15 cellular contexts compared by ENCODE assay signal in genomic region chr9:32502459-32502858, GRCh38. TPM values are rescaled to one million over a fixed set of nuclear protein-coding genes. Genes with fewer than 3 reads are reported as not detected.
DNase-seq lines count a peak whose midpoint lies in the region; ATAC-seq and TF ChIP-seq lines count a peak whose summit lies in the region.
"Had no signal": no experiment of that assay in that cellular context is flagged by ENCODE, and none has a peak within 500 bp of the region (broad histone marks: within the 10 kb centered on the region; RNA-seq: fewer than 3 reads in every experiment).

No MANE protein-coding gene starts in this region.

- H2AFZ ChIP-seq in mammary epithelial cell (ENCODE audit: low read depth, low read length) = peak overlapping the region; percentile 23
- H2AFZ ChIP-seq: parathyroid adenoma had no signal

- no peak for TF ChIP-seq POLR2A in transverse colon (IDR thresholded peaks at IDR 0.05)

- in situ Hi-C loops in mammary epithelial cell (cut with MboI; ENCODE audit: low sequenced_read_pairs in 2 of 2) (no loop called here), transverse colon (cut with MboI; ENCODE audit: low pct_ligation_motif_present in 1 of 4, low pct_unique_long_range_greater_than_20kb in 1 of 4, low sequenced_read_pairs in 3 of 4) (no loop called here)

- H3K4me1 ChIP-seq in mammary epithelial cell (ENCODE audit: insufficient read depth, low read length) = peaks cover 29% of the 10 kb centered on the region
- H3K4me1 ChIP-seq in transverse colon = no peaks in the 10 kb centered on the region
- peaks cover 0 to 3% of the 10 kb centered on the region in 2 donors for H3K4me1 ChIP-seq in naive thymus-derived CD4-positive, alpha-beta T cell (ENCODE audit: control insufficient read depth in 2 of 2, insufficient read depth in 2 of 2, low read length in 2 of 2)
- H3K4me1 ChIP-seq: gastroesophageal sphincter, parathyroid adenoma had no signal

- H3K4me3 ChIP-seq in mammary epithelial cell (replicated peaks in 1 of 3; ENCODE audit: insufficient read depth in 1 of 3, low read depth in 2 of 3, low read length in 3 of 3) = no peak overlapping the region
- no peak overlapping the region for H3K4me3 ChIP-seq in transverse colon
- no peak overlapping the region for H3K4me3 ChIP-seq in naive thymus-derived CD4-positive, alpha-beta T cell (ENCODE audit: low read length)
- H3K4me3 ChIP-seq: gastroesophageal sphincter had no signal

- H4K20me1 ChIP-seq in mammary epithelial cell (ENCODE audit: insufficient read depth, low read length) = no peaks in the 10 kb centered on the region

- WGBS in mammary epithelial cell (ENCODE audit: low coverage, missing lambda C conversion rate) = 3% methylated on average over 4 of the region's 4 CpGs
- 33 to 90% methylated on average over 1 to 3 of the region's 4 CpGs for WGBS in transverse colon (ENCODE audit: low coverage in 1 of 2), 2 donors

- H3K4me1 Mint-ChIP-seq in IgD-negative memory B cell = peaks cover 0 to 3% (median 0%) of the 10 kb centered on the region in 3 donors
- peaks cover 22 to 50% of the 10 kb centered on the region in 2 donors for H3K4me1 Mint-ChIP-seq in immature natural killer cell
- H3K4me1 Mint-ChIP-seq in naive thymus-derived CD4-positive, alpha-beta T cell = peaks cover 0 to 24% (median 11%) of the 10 kb centered on the region in 7 donors

- CTCF ChIA-PET in mammary epithelial cell (lab: Charles Lee; ENCODE audit: low non-redundant PET) = no interaction called here
- CTCF ChIA-PET in naive thymus-derived CD4-positive, alpha-beta T cell (lab: Charles Lee) = interaction anchor here (1.0 kb wide), 1 partner anchor 123 kb away, joined by 3 read pairs; no protein-coding TSS in a partner anchor

- TF ChIP-seq CTCF in mammary epithelial cell (conservative IDR thresholded peaks at IDR 0.05 in 1 of 2, IDR thresholded peaks at IDR 0.05 in 1 of 2; ENCODE audit: extremely low read depth in 1 of 2, insufficient read depth in 1 of 2, low read depth in 1 of 2, low read length in 2 of 2) (no peak), transverse colon (IDR thresholded peaks at IDR 0.05) (no peak)

- H3K36me3 ChIP-seq in mammary epithelial cell (ENCODE audit: insufficient read depth, low read length) (no peaks in the 10 kb centered on the region), transverse colon (peaks cover 0 to 10% (median 0%) of the 10 kb centered on the region in 4 donors)
- H3K36me3 ChIP-seq in naive thymus-derived CD4-positive, alpha-beta T cell (ENCODE audit: control insufficient read depth in 2 of 3, insufficient read depth in 3 of 3, low read length in 3 of 3) = peaks cover 6 to 29% (median 12%) of the 10 kb centered on the region in 3 experiments

- peak overlapping the region in 2 of 3 donors; percentile 43 to 60 for H3K27ac Mint-ChIP-seq in IgD-negative memory B cell
- H3K27ac Mint-ChIP-seq in immature natural killer cell = peak overlapping the region in 4 of 6 donors; percentile 9 to 70 (median 36)
- H3K27ac Mint-ChIP-seq in naive thymus-derived CD4-positive, alpha-beta T cell = peak overlapping the region in 4 of 9 donors; percentile 23 to 81 (median 47)

- TF ChIP-seq EP300 in transverse colon (IDR thresholded peaks at IDR 0.05; ENCODE audit: low read depth) = no peak

- intact Hi-C loops in mammary epithelial cell (cut with micrococcal nuclease) = no loop called here
- intact Hi-C loops in transverse colon (cut with DNase I; ENCODE audit: low total_unique reads) = no loop called here
- intact Hi-C loops in naive thymus-derived CD4-positive, alpha-beta T cell (cut with micrococcal nuclease) = no loop called here

- dilution Hi-C loops in mammary epithelial cell (cut with HindIII; ENCODE audit: low sequenced_read_pairs) = no loop called here

- peaks cover 9% of the 10 kb centered on the region for H3K9me3 ChIP-seq in mammary epithelial cell (replicated peaks; ENCODE audit: insufficient read depth, low read length)
- no peaks in the 10 kb centered on the region for H3K9me3 ChIP-seq in transverse colon
- H3K9me3 ChIP-seq in naive thymus-derived CD4-positive, alpha-beta T cell (ENCODE audit: control insufficient read depth in 2 of 3, low read length in 3 of 3) = no peaks in the 10 kb centered on the region
- H3K9me3 ChIP-seq: gastroesophageal sphincter had no signal

- BruUV-seq in mammary epithelial cell (replicated peaks; lab: Mats Ljungman, UMichigan) = no TSS peak

- H3K36me3 Mint-ChIP-seq in IgD-negative memory B cell (peaks cover 2% of the 10 kb centered on the region), immature natural killer cell (peaks cover 4 to 22% (median 12%) of the 10 kb centered on the region in 3 donors)
- peaks cover 5 to 31% (median 20%) of the 10 kb centered on the region in 5 donors for H3K36me3 Mint-ChIP-seq in naive thymus-derived CD4-positive, alpha-beta T cell

- POLR2A ChIA-PET in naive thymus-derived CD4-positive, alpha-beta T cell (lab: Charles Lee) = interaction anchor here (1.0 to 1.6 kb wide), 2 partner anchors 23 to 118 kb away, joined by 3 to 7 read pairs; partner anchors contain the start of gene ACO1

- H3K9me3 Mint-ChIP-seq in IgD-negative memory B cell (no peaks in the 10 kb centered on the region), immature natural killer cell (no peaks in the 10 kb centered on the region)
- no peaks in the 10 kb centered on the region for H3K9me3 Mint-ChIP-seq in naive thymus-derived CD4-positive, alpha-beta T cell

- ATAC-seq in HG03432 (IDR thresholded peaks at IDR 0.05; ENCODE audit: unreplicated experiment) = no peak
- no peak for ATAC-seq in naive thymus-derived CD4-positive, alpha-beta T cell
- ATAC-seq: gastroesophageal sphincter, left lobe of liver had no signal

- DNase-seq in COLO829 (ENCODE audit: low spot score) = peak; percentile 28
- DNase-seq in mammary epithelial cell = peak; percentile 95
- DNase-seq in immature natural killer cell = no peak
- DNase-seq in middle frontal gyrus (ENCODE audit: extremely low spot score, low spot score) = no peak
- DNase-seq in transverse colon = no peak
- no peak for DNase-seq in naive thymus-derived CD4-positive, alpha-beta T cell
- DNase-seq: aorta; C1 segment of cervical spinal cord; NCI-H748 treated with DMSO at 0.1 percent for 48 hours; stimulated activated CD4-positive, alpha-beta T cell treated with anti-CD3 and anti-CD28 coated beads, Interleukin-4, amount 100 ng/mL, for 24 hours had no signal

- H3K27me3 Mint-ChIP-seq in IgD-negative memory B cell (no peaks in the 10 kb centered on the region), immature natural killer cell (ENCODE audit: low read depth in 3 of 3) (no peaks in the 10 kb centered on the region)
- no peaks in the 10 kb centered on the region for H3K27me3 Mint-ChIP-seq in naive thymus-derived CD4-positive, alpha-beta T cell

- H3K4me2 ChIP-seq in mammary epithelial cell (ENCODE audit: insufficient read depth, low read depth, low read length) = no peak overlapping the region

- no peak overlapping the region for H3K9ac ChIP-seq in mammary epithelial cell (ENCODE audit: insufficient read depth, low read length)
- H3K9ac ChIP-seq: parathyroid adenoma had no signal

- H3K27ac ChIP-seq in mammary epithelial cell (ENCODE audit: insufficient read depth, low read depth, low read length) = peak overlapping the region; percentile 62
- no peak overlapping the region for H3K27ac ChIP-seq in transverse colon
- no peak overlapping the region for H3K27ac ChIP-seq in naive thymus-derived CD4-positive, alpha-beta T cell (ENCODE audit: low read depth, low read length)
- H3K27ac ChIP-seq: gastroesophageal sphincter, parathyroid adenoma had no signal

- peaks cover 12% of the 10 kb centered on the region for H3K79me2 ChIP-seq in mammary epithelial cell (ENCODE audit: insufficient read depth, low read length)
- H3K79me2 ChIP-seq: parathyroid adenoma had no signal

- no peaks in the 10 kb centered on the region for H3K27me3 ChIP-seq in mammary epithelial cell (ENCODE audit: insufficient read depth, low read length)
- H3K27me3 ChIP-seq in transverse colon = no peaks in the 10 kb centered on the region
- H3K27me3 ChIP-seq in naive thymus-derived CD4-positive, alpha-beta T cell (ENCODE audit: control insufficient read depth in 2 of 2, insufficient read depth in 2 of 2, low read length in 2 of 2) = no peaks in the 10 kb centered on the region
- H3K27me3 ChIP-seq: gastroesophageal sphincter had no signal

- H3K4me3 Mint-ChIP-seq in IgD-negative memory B cell = no peak overlapping the region
- no peak overlapping the region for H3K4me3 Mint-ChIP-seq in immature natural killer cell
- no peak overlapping the region for H3K4me3 Mint-ChIP-seq in naive thymus-derived CD4-positive, alpha-beta T cell

RNA-seq across cellular contexts. Expression of gene RIGI, which starts 23.5 kb away (rescaled TPM):
- polyA plus RNA-seq in IgD-negative memory B cell = 16.9 TPM
- total RNA-seq in mammary epithelial cell = 1 to 10 TPM; 4.7 to 8.6 TPM
- 3.4 TPM for polyA plus RNA-seq in mammary epithelial cell
- 5.5 TPM for polyA minus RNA-seq in mammary epithelial cell
- polyA plus RNA-seq in immature natural killer cell = 10 to 100 TPM; 14.3 to 20.9 (median 14.9) TPM
- total RNA-seq in transverse colon = 10 to 100 TPM; 12.7 to 38.9 (median 21.1) TPM
- total RNA-seq in naive thymus-derived CD4-positive, alpha-beta T cell = 10 to 100 TPM in 4 of 5 experiments, 1 to 10 TPM in 1; 8.6 to 29.6 (median 26.8) TPM
- polyA plus RNA-seq in naive thymus-derived CD4-positive, alpha-beta T cell = 10 to 100 TPM; 12.6 to 17.3 TPM

RNA-seq across cellular contexts. Expression of gene SMIM27, which starts 49.7 kb away (rescaled TPM):
- polyA plus RNA-seq in IgD-negative memory B cell (103 TPM), mammary epithelial cell (1.4 TPM), immature natural killer cell (100 to 1,000 TPM in 1 of 3 donors, 10 to 100 TPM in 2; 37.2 to 122 (median 72.6) TPM)
- total RNA-seq in mammary epithelial cell (10 to 100 TPM in 1 of 2 donors, 1 to 10 TPM in 1; 4.8 to 11.3 TPM), transverse colon (1 to 10 TPM; 2.0 to 7.5 (median 3.8) TPM)
- polyA minus RNA-seq in mammary epithelial cell = not detected
- 10 to 100 TPM; 15.1 to 38.5 (median 25.7) TPM for total RNA-seq in naive thymus-derived CD4-positive, alpha-beta T cell
- polyA plus RNA-seq in naive thymus-derived CD4-positive, alpha-beta T cell = 100 to 1,000 TPM in 1 of 2 donors, 10 to 100 TPM in 1; 41.3 to 108 TPM

RNA-seq across cellular contexts. Expression of gene TOPORS, which starts 49.9 kb away (rescaled TPM):
- polyA plus RNA-seq in IgD-negative memory B cell = 21.4 TPM
- total RNA-seq in mammary epithelial cell = 10 to 100 TPM; 15.9 to 29.0 TPM
- 11.1 TPM for polyA plus RNA-seq in mammary epithelial cell
- polyA minus RNA-seq in mammary epithelial cell = 21.3 TPM
- polyA plus RNA-seq in immature natural killer cell = 10 to 100 TPM; 13.9 to 28.4 (median 22.4) TPM
- 10 to 100 TPM; 14.5 to 26.5 (median 18.4) TPM for total RNA-seq in transverse colon
- total RNA-seq in naive thymus-derived CD4-positive, alpha-beta T cell = 10 to 100 TPM; 12.1 to 27.3 (median 22.5) TPM
- 10 to 100 TPM; 24.4 to 24.7 TPM for polyA plus RNA-seq in naive thymus-derived CD4-positive, alpha-beta T cell

Comparison
In these comparisons a context has a peak if more than half of its experiments do, and no peak if none do; other contexts are left out.
1. DNase-seq: peak in COLO829 (single experiment) and mammary epithelial cell (single experiment); none in immature natural killer cell (0 of 3), middle frontal gyrus (single experiment), transverse colon (single experiment) and naive thymus-derived CD4-positive, alpha-beta T cell (0 of 9).
2. RNA of gene SMIM27, which starts 49.7 kb away (polyA plus RNA-seq): 41.3 to 108 TPM in naive thymus-derived CD4-positive, alpha-beta T cell, 103 TPM in IgD-negative memory B cell (single experiment) and 37.2 to 122 TPM in immature natural killer cell; 1.4 TPM in mammary epithelial cell (single experiment); every median in the first group is over 10 times any median in the second.